27 cellular contexts compared by ENCODE assay signal in genomic region chr5:180296778-180297177, GRCh38. TPM values are rescaled to one million over a fixed set of nuclear protein-coding genes. Genes with fewer than 3 reads are reported as not detected.
DNase-seq lines count a peak whose midpoint lies in the region; ATAC-seq and TF ChIP-seq lines count a peak whose summit lies in the region.
"Had no signal": no experiment of that assay in that cellular context is flagged by ENCODE, and none has a peak within 500 bp of the region (broad histone marks: within the 10 kb centered on the region; RNA-seq: fewer than 3 reads in every experiment).

No MANE protein-coding gene starts in this region.

- H3K79me2 ChIP-seq in PC-9 (ENCODE audit: low read depth): 0 out of 2 replicates have a peak, but pooled peaks cover 2% of the 10 kb centered on the region

- ATAC-seq in activated naive CD8-positive, alpha-beta T cell treated with anti-CD3 and anti-CD28 coated beads, Interleukin-2, amount 50 U/mL, for 24 hours: no peak
- ATAC-seq in central memory CD8-positive, alpha-beta T cell (replicated peaks; ENCODE audit: extremely low read depth, poor library complexity, severe bottlenecking): no peak
- ATAC-seq in upper lobe of right lung (no peak), GM19023 (IDR thresholded peaks at IDR 0.05; ENCODE audit: unreplicated experiment) (no peak)
- ATAC-seq: activated CD4-positive, alpha-beta T cell treated with anti-CD3 and anti-CD28 coated beads for 36 hours; foreskin keratinocyte; heart right ventricle; T-helper 17 cell had no signal

- H4K20me1 ChIP-seq in PC-9 (ENCODE audit: insufficient read depth): peaks cover 3% of the 10 kb centered on the region; the same call in 1 of the 2 replicates

- TF ChIP-seq POLR2A in uterus (IDR thresholded peaks at IDR 0.05): no peak

- H3K4me3 ChIP-seq in MG63 (no peak overlapping the region), PC-9 (no peak overlapping the region), uterus (no peak overlapping the region), upper lobe of right lung (no peak overlapping the region)
- H3K4me3 ChIP-seq: heart right ventricle, stomach, tibial artery had no signal

- H3K27me3 ChIP-seq in MG63: no peaks in the 10 kb centered on the region
- no peaks in the 10 kb centered on the region for H3K27me3 ChIP-seq in PC-9 (ENCODE audit: insufficient read depth, low read depth)
- H3K27me3 ChIP-seq in uterus: no peaks in the 10 kb centered on the region
- no peaks in the 10 kb centered on the region for H3K27me3 ChIP-seq in upper lobe of right lung
- H3K27me3 ChIP-seq: foreskin keratinocyte, heart right ventricle, stomach, tibial artery had no signal

- H3K9me3 ChIP-seq in MG63: no peaks in the 10 kb centered on the region
- H3K9me3 ChIP-seq in PC-9 (ENCODE audit: insufficient read depth, low read depth): no peaks in the 10 kb centered on the region
- no peaks in the 10 kb centered on the region for H3K9me3 ChIP-seq in uterus
- H3K9me3 ChIP-seq in upper lobe of right lung: no peaks in the 10 kb centered on the region
- H3K9me3 ChIP-seq: Caco-2, heart right ventricle, SK-N-SH, stomach, tibial artery had no signal

- POLR2A ChIA-PET in PC-9 (lab: Charles Lee; ENCODE audit: unreplicated experiment): interaction anchor here (0.6 kb wide), 1 partner anchor 220 kb away, joined by 6 read pairs; no protein-coding TSS in a partner anchor

- no peak overlapping the region for H2AFZ ChIP-seq in PC-9

- intact Hi-C loops in PC-9 (cut with micrococcal nuclease; ENCODE audit: unreplicated experiment): no loop called here
- intact Hi-C loops in uterus (cut with DNase I; ENCODE audit: low total_unique reads): no loop called here
- intact Hi-C loops in upper lobe of right lung (cut with DNase I): no loop called here

- no TSS peak for BruUV-seq in PC-9 (replicated peaks; lab: Mats Ljungman, UMichigan)

- H3K36me3 ChIP-seq in MG63: peaks cover 11% of the 10 kb centered on the region
- H3K36me3 ChIP-seq in PC-9 (ENCODE audit: low read depth): no peaks in the 10 kb centered on the region
- no peaks in the 10 kb centered on the region for H3K36me3 ChIP-seq in uterus
- H3K36me3 ChIP-seq in upper lobe of right lung: no peaks in the 10 kb centered on the region
- H3K36me3 ChIP-seq: tibial artery had no signal

- peaks cover 2% of the 10 kb centered on the region for H3K36me3 Mint-ChIP-seq in activated naive CD8-positive, alpha-beta T cell treated with anti-CD3 and anti-CD28 coated beads for 36 hours
- no peaks in the 10 kb centered on the region for H3K36me3 Mint-ChIP-seq in activated naive CD8-positive, alpha-beta T cell treated with anti-CD3 and anti-CD28 coated beads, Interleukin-2, amount 50 U/mL, for 24 hours (ENCODE audit: low read depth)
- H3K36me3 Mint-ChIP-seq in central memory CD8-positive, alpha-beta T cell (ENCODE audit: insufficient read depth): peaks cover 15% of the 10 kb centered on the region
- H3K36me3 Mint-ChIP-seq: memory B cell, naive B cell had no signal

- no peak overlapping the region for H3K4me2 ChIP-seq in PC-9
- H3K4me2 ChIP-seq: SK-N-SH had no signal

- no peaks in the 10 kb centered on the region for H3K9me3 Mint-ChIP-seq in activated naive CD8-positive, alpha-beta T cell treated with anti-CD3 and anti-CD28 coated beads for 36 hours
- no peaks in the 10 kb centered on the region for H3K9me3 Mint-ChIP-seq in activated naive CD8-positive, alpha-beta T cell treated with anti-CD3 and anti-CD28 coated beads, Interleukin-2, amount 50 U/mL, for 24 hours
- no peaks in the 10 kb centered on the region for H3K9me3 Mint-ChIP-seq in central memory CD8-positive, alpha-beta T cell
- H3K9me3 Mint-ChIP-seq: memory B cell, naive B cell had no signal

- H3K9me2 ChIP-seq in PC-9 (ENCODE audit: insufficient read depth): no peaks in the 10 kb centered on the region
- H3K9me2 ChIP-seq: SK-N-SH had no signal

- H3K27ac ChIP-seq in PC-9 (no peak overlapping the region), uterus (no peak overlapping the region), upper lobe of right lung (no peak overlapping the region)
- H3K27ac ChIP-seq: foreskin keratinocyte, heart right ventricle, stomach, tibial artery had no signal

- peaks cover 24% of the 10 kb centered on the region for H3K4me1 Mint-ChIP-seq in activated naive CD8-positive, alpha-beta T cell treated with anti-CD3 and anti-CD28 coated beads for 36 hours
- H3K4me1 Mint-ChIP-seq in activated naive CD8-positive, alpha-beta T cell treated with anti-CD3 and anti-CD28 coated beads, Interleukin-2, amount 50 U/mL, for 24 hours: peaks cover 11% of the 10 kb centered on the region
- peaks cover 23% of the 10 kb centered on the region for H3K4me1 Mint-ChIP-seq in central memory CD8-positive, alpha-beta T cell

- no peak overlapping the region for H3K4me3 Mint-ChIP-seq in activated naive CD8-positive, alpha-beta T cell treated with anti-CD3 and anti-CD28 coated beads for 36 hours
- H3K4me3 Mint-ChIP-seq in activated naive CD8-positive, alpha-beta T cell treated with anti-CD3 and anti-CD28 coated beads, Interleukin-2, amount 50 U/mL, for 24 hours: no peak overlapping the region
- H3K4me3 Mint-ChIP-seq in central memory CD8-positive, alpha-beta T cell: no peak overlapping the region
- H3K4me3 Mint-ChIP-seq: activated CD4-positive, alpha-beta T cell treated with anti-CD3 and anti-CD28 coated beads for 36 hours; B cell; memory B cell; T-helper 17 cell had no signal

- H3K27ac Mint-ChIP-seq in activated naive CD8-positive, alpha-beta T cell treated with anti-CD3 and anti-CD28 coated beads for 36 hours: peak overlapping the region; percentile 40
- no peak overlapping the region for H3K27ac Mint-ChIP-seq in activated naive CD8-positive, alpha-beta T cell treated with anti-CD3 and anti-CD28 coated beads, Interleukin-2, amount 50 U/mL, for 24 hours
- peak overlapping the region; percentile 77 for H3K27ac Mint-ChIP-seq in central memory CD8-positive, alpha-beta T cell (ENCODE audit: low read depth)
- H3K27ac Mint-ChIP-seq: activated CD4-positive, alpha-beta T cell treated with anti-CD3 and anti-CD28 coated beads for 36 hours; B cell; memory B cell; T-helper 17 cell had no signal

- CTCF ChIA-PET in PC-9 (lab: Charles Lee): no interaction called here

- no peaks in the 10 kb centered on the region for H3K27me3 Mint-ChIP-seq in activated naive CD8-positive, alpha-beta T cell treated with anti-CD3 and anti-CD28 coated beads for 36 hours
- no peaks in the 10 kb centered on the region for H3K27me3 Mint-ChIP-seq in activated naive CD8-positive, alpha-beta T cell treated with anti-CD3 and anti-CD28 coated beads, Interleukin-2, amount 50 U/mL, for 24 hours
- peaks cover 22% of the 10 kb centered on the region for H3K27me3 Mint-ChIP-seq in central memory CD8-positive, alpha-beta T cell
- H3K27me3 Mint-ChIP-seq: activated CD4-positive, alpha-beta T cell treated with anti-CD3 and anti-CD28 coated beads for 36 hours; memory B cell had no signal

- DNase-seq in activated naive CD8-positive, alpha-beta T cell treated with anti-CD3 and anti-CD28 coated beads for 36 hours: no peak
- DNase-seq in activated naive CD8-positive, alpha-beta T cell treated with anti-CD3 and anti-CD28 coated beads, Interleukin-2, amount 50 U/mL, for 24 hours: no peak
- DNase-seq in MG63: peak; percentile 31
- no peak for DNase-seq in central memory CD8-positive, alpha-beta T cell (ENCODE audit: low spot score in 2 of 2)
- DNase-seq in PC-9: no peak
- no peak for DNase-seq in uterus
- DNase-seq in upper lobe of right lung: no peak
- DNase-seq: activated CD4-positive, alpha-beta T cell treated with anti-CD3 and anti-CD28 coated beads for 36 hours; Caco-2; cerebellar nuclear complex; DND-41; foreskin keratinocyte; heart right ventricle; naive B cell; NCI-H1105 treated with DMSO at 0.1 percent for 48 hours; NCI-H2029 treated with DMSO at 0.1 percent for 48 hours; NCI-H345; NCI-H774; nucleus accumbens; SK-N-SH; stimulated activated CD8-positive, alpha-beta memory T cell treated with anti-CD3 and anti-CD28 coated beads, Interleukin-4, amount 100 ng/mL, for 48 hours; stomach; T-helper 17 cell; tibial artery had no signal

- peaks cover 9% of the 10 kb centered on the region; the same call in 1 of the 2 replicates for H3K4me1 ChIP-seq in PC-9 (replicated peaks; ENCODE audit: insufficient read depth)
- peaks cover 0 to 3% of the 10 kb centered on the region in 2 donors for H3K4me1 ChIP-seq in uterus
- H3K4me1 ChIP-seq in upper lobe of right lung: peaks cover 4% of the 10 kb centered on the region
- H3K4me1 ChIP-seq: foreskin keratinocyte had no signal

- peaks cover 4% of the 10 kb centered on the region; the same call in 1 of the 2 replicates for H3F3A ChIP-seq in PC-9 (ENCODE audit: insufficient read depth, low read depth)

- TF ChIP-seq CTCF in PC-9 (conservative IDR thresholded peaks at IDR 0.05) (no peak), uterus (IDR thresholded peaks at IDR 0.05) (no peak), upper lobe of right lung (IDR thresholded peaks at IDR 0.05) (no peak)

RNA-seq across cellular contexts. Expression of gene MAPK9, which starts 4.9 kb away (rescaled TPM):
- total RNA-seq in activated naive CD8-positive, alpha-beta T cell treated with anti-CD3 and anti-CD28 coated beads for 36 hours: 10 to 100 TPM; 39.5 to 39.7 TPM
- 97.3 and 98.2 TPM in 2 replicates for total RNA-seq in MG63 (2014; rRNA removed; shearing (Covaris generic); ENCODE audit: low replicate concordance)
- 48.8 and 54.0 TPM in 2 replicates for total RNA-seq in PC-9 (2021)
- total RNA-seq in uterus: 10 to 100 TPM in 3 of 4 donors, 1 to 10 TPM in 1; 9.2 to 45.1 (median 33.3) TPM
- total RNA-seq in upper lobe of right lung: 39.5 TPM

RNA-seq across cellular contexts. Expression of gene GFPT2, which starts 56.4 kb away (rescaled TPM):
- total RNA-seq in activated naive CD8-positive, alpha-beta T cell treated with anti-CD3 and anti-CD28 coated beads for 36 hours: under 1 TPM; 0.10 to 0.18 TPM
- total RNA-seq in MG63 (2014; rRNA removed; shearing (Covaris generic); ENCODE audit: low replicate concordance): 2.7 and 3.7 TPM in 2 replicates
- total RNA-seq in PC-9 (2021) (22.5 and 24.4 TPM in 2 replicates), uterus (100 to 1,000 TPM in 1 of 4 donors, 10 to 100 TPM in 3; 18.2 to 118 (median 47.8) TPM), upper lobe of right lung (20.4 TPM)
